In genomic region chr3:134485620-134486576, GRCh38 we compare ENCODE assay signal across 7 cellular contexts. TPM values are rescaled to one million over a fixed set of nuclear protein-coding genes. Genes with fewer than 3 reads are reported as not detected.
DNase-seq lines count a peak whose midpoint lies in the region; ATAC-seq, FAIRE-seq and TF ChIP-seq lines count a peak whose summit lies in the region.

Gene ANAPC13, minus strand, starts transcription at chr3:134485985. Its CDS starts 3,081 bp downstream, at chr3:134482904.
Gene CEP63, plus strand, starts transcription at chr3:134486057. Its CDS starts 9,264 bp downstream, at chr3:134495321.

- H4K20me1 ChIP-seq in hepatocyte (ENCODE audit: insufficient read depth, poor library complexity, severe bottlenecking): no peaks in the 10 kb centered on the region

- H3K27ac ChIP-seq in hepatocyte: peak within 1 kb of the TSS; percentile 97

- H3K4me3 ChIP-seq in astrocyte of the cerebellum (ENCODE audit: low read depth, low read length) (peak within 1 kb of the TSS; percentile 57), hepatocyte (peak within 1 kb of the TSS; percentile 68)

- no peaks in the 10 kb centered on the region for H3K9me2 ChIP-seq in hepatocyte (replicated peaks; ENCODE audit: insufficient read depth)

- no peaks in the 10 kb centered on the region for H3K27me3 ChIP-seq in hepatocyte

- no peaks in the 10 kb centered on the region for H3K36me3 ChIP-seq in hepatocyte (replicated peaks; ENCODE audit: insufficient read depth, low read depth)

- peak within 1 kb of the TSS; percentile 87 for H3K4me2 ChIP-seq in hepatocyte

- peak; percentile 79 for DNase-seq in GM18507 (ENCODE audit: extremely low spot score, insufficient read length, low read depth)
- DNase-seq in NCI-H2029 treated with DMSO at 0.1 percent for 48 hours (lab: John Stamatoyannopoulos, UW): peak; percentile 91
- DNase-seq in T-helper 9 cell: peak; percentile 89
- peak; percentile 98 for DNase-seq in astrocyte of the cerebellum (ENCODE audit: low read depth)
- peak; percentile 96 for DNase-seq in hepatocyte (ENCODE audit: low spot score)
- DNase-seq in retina: peak; percentile 100

- no peaks in the 10 kb centered on the region for H3K9me3 ChIP-seq in hepatocyte (ENCODE audit: low read depth)

- H3K79me2 ChIP-seq in hepatocyte: peaks cover 77% of the 10 kb centered on the region

- peak; percentile 74 for ATAC-seq in HG02981 (IDR thresholded peaks at IDR 0.05; ENCODE audit: unreplicated experiment)

- peak; percentile 94 for FAIRE-seq in GM18507 (lab: Jason Lieb, UNC)

- H3K4me1 ChIP-seq in hepatocyte (ENCODE audit: insufficient read depth): peaks cover 20% of the 10 kb centered on the region

- in situ Hi-C loops in astrocyte of the cerebellum (cut with HindIII; ENCODE audit: low sequenced_read_pairs): loop anchor here (25.0 kb wide), 3 partner anchors 174 to 549 kb away; no protein-coding TSS in a partner anchor

- TF ChIP-seq CTCF in astrocyte of the cerebellum (IDR thresholded peaks at IDR 0.05; ENCODE audit: low read depth, low read length, missing control alignments): no peak
- TF ChIP-seq CTCF in hepatocyte (IDR thresholded peaks at IDR 0.05; ENCODE audit: poor library complexity): no peak

- WGBS in hepatocyte (ENCODE audit: low lambda C conversion rate, missing lambda C conversion rate): under 1% methylated on average over 85 of the region's 87 CpGs

- peak within 1 kb of the TSS; percentile 79 for H2AFZ ChIP-seq in hepatocyte

RNA-seq across cellular contexts. Expression of gene ANAPC13, which starts in this region (rescaled TPM):
- total RNA-seq in hepatocyte: 119 and 120 TPM in 2 replicates
- 149 and 168 TPM in 2 replicates for polyA plus RNA-seq in hepatocyte

RNA-seq across cellular contexts. Expression of gene CEP63, which starts in this region (rescaled TPM):
- 16.3 and 237 TPM in 2 replicates for total RNA-seq in hepatocyte
- polyA plus RNA-seq in hepatocyte: 15.8 and 19.7 TPM in 2 replicates

Comparison
In these comparisons a context has a peak if more than half of its experiments do, and no peak if none do; other contexts are left out.
1. Peak in every context shown above with its lines: DNase-seq, ATAC-seq, H3K4me3 ChIP-seq and H3K27ac ChIP-seq.